ENCODE assay signal across 23 cellular contexts in genomic region chr13:70034280-70034679, GRCh38.
"Had no signal": no experiment of that assay in that cellular context is flagged by ENCODE, and none has a peak within 500 bp of the region (broad histone marks: within the 10 kb centered on the region; RNA-seq: fewer than 3 reads in every experiment).

No MANE protein-coding gene starts in this region.

- H3K27me3 ChIP-seq: adrenal gland, breast epithelium, heart left ventricle, neural progenitor cell, stomach, upper lobe of left lung had no signal

- H3K27ac Mint-ChIP-seq: activated naive CD4-positive, alpha-beta T cell treated with anti-CD3 and anti-CD28 coated beads, Interleukin-2, amount 50 U/mL, for 72 hours; activated T-cell treated with anti-CD3 and anti-CD28 coated beads, Interleukin-2, amount 50 U/mL, for 72 hours; naive thymus-derived CD4-positive, alpha-beta T cell; neural progenitor cell; stimulated activated effector memory CD8-positive, alpha-beta T cell treated with anti-CD3 and anti-CD28 coated beads, Interleukin-12 subunit alpha, Interleukin-12 subunit beta, amount 100 ng/mL, for 72 hours; T-helper 2 cell treated with Interferon-gamma antibody and Interleukin-4, amounts not matched to agents 5 μg/mL and 100 μg/mL, for 36 hours had no signal

- FAIRE-seq: astrocyte, endometrium, TTC549 had no signal

- H3K4me2 ChIP-seq: neural progenitor cell, smooth muscle cell had no signal

- H3K4me3 ChIP-seq: adrenal gland, breast epithelium, coronary artery, heart left ventricle, left ventricle myocardium inferior, neural progenitor cell, prostate gland, smooth muscle cell, stomach, upper lobe of left lung had no signal

- H3K4me1 ChIP-seq: adrenal gland, breast epithelium, heart left ventricle, left ventricle myocardium inferior, neural progenitor cell, prostate gland, stomach, upper lobe of left lung had no signal

- H3K27ac ChIP-seq: adrenal gland, breast epithelium, coronary artery, heart left ventricle, left ventricle myocardium inferior, neural progenitor cell, prostate gland, stomach, upper lobe of left lung had no signal

- H3K4me3 Mint-ChIP-seq: activated T-cell treated with anti-CD3 and anti-CD28 coated beads, Interleukin-2, amount 50 U/mL, for 72 hours; naive thymus-derived CD4-positive, alpha-beta T cell; neural progenitor cell; stimulated activated effector memory CD8-positive, alpha-beta T cell treated with anti-CD3 and anti-CD28 coated beads, Interleukin-12 subunit alpha, Interleukin-12 subunit beta, amount 100 ng/mL, for 72 hours; T-helper 2 cell treated with Interferon-gamma antibody and Interleukin-4, amounts not matched to agents 5 μg/mL and 100 μg/mL, for 36 hours had no signal

- H3K36me3 ChIP-seq: adrenal gland, breast epithelium, heart left ventricle, left ventricle myocardium inferior, neural progenitor cell, prostate gland, stomach, upper lobe of left lung had no signal

- H3K36me3 Mint-ChIP-seq: activated naive CD4-positive, alpha-beta T cell treated with anti-CD3 and anti-CD28 coated beads, Interleukin-2, amount 50 U/mL, for 72 hours; naive thymus-derived CD4-positive, alpha-beta T cell; neural progenitor cell; stimulated activated effector memory CD8-positive, alpha-beta T cell treated with anti-CD3 and anti-CD28 coated beads, Interleukin-12 subunit alpha, Interleukin-12 subunit beta, amount 100 ng/mL, for 72 hours had no signal

- H3K9me3 Mint-ChIP-seq: neural progenitor cell had no signal

- H3K9me3 ChIP-seq: adrenal gland, breast epithelium, prostate gland, stomach, upper lobe of left lung had no signal

- H2AFZ ChIP-seq: neural progenitor cell had no signal

- ATAC-seq: activated naive CD4-positive, alpha-beta T cell treated with anti-CD3 and anti-CD28 coated beads, Interleukin-2, amount 50 U/mL, for 72 hours; activated T-cell treated with anti-CD3 and anti-CD28 coated beads, Interleukin-2, amount 50 U/mL, for 72 hours; heart left ventricle; naive thymus-derived CD4-positive, alpha-beta T cell; sciatic nerve; stimulated activated effector memory CD8-positive, alpha-beta T cell treated with anti-CD3 and anti-CD28 coated beads, Interleukin-12 subunit alpha, Interleukin-12 subunit beta, amount 100 ng/mL, for 72 hours had no signal

- H3K9ac ChIP-seq: neural progenitor cell had no signal

- DNase-seq: activated CD4-positive, alpha-beta T cell treated with anti-CD3 and anti-CD28 coated beads, Interleukin-2, amount 50 U/mL, for 4 hours; activated gamma-delta T cell; activated T-cell treated with anti-CD3 and anti-CD28 coated beads, Interleukin-2, amount 50 U/mL, for 72 hours; adrenal gland; heart left ventricle; left ventricle myocardium inferior; mammary epithelial cell; naive thymus-derived CD4-positive, alpha-beta T cell; stimulated activated CD4-positive, alpha-beta T cell treated with anti-CD3 and anti-CD28 coated beads, Interleukin-4, amount 100 ng/mL, for 24 hours; stomach; upper lobe of left lung had no signal

- H3K4me1 Mint-ChIP-seq: naive thymus-derived CD4-positive, alpha-beta T cell; stimulated activated effector memory CD8-positive, alpha-beta T cell treated with anti-CD3 and anti-CD28 coated beads, Interleukin-12 subunit alpha, Interleukin-12 subunit beta, amount 100 ng/mL, for 72 hours had no signal

- H3K27me3 Mint-ChIP-seq: naive thymus-derived CD4-positive, alpha-beta T cell had no signal
